ENCODE assay signal across 9 cellular contexts in the genomic region with DNA sequence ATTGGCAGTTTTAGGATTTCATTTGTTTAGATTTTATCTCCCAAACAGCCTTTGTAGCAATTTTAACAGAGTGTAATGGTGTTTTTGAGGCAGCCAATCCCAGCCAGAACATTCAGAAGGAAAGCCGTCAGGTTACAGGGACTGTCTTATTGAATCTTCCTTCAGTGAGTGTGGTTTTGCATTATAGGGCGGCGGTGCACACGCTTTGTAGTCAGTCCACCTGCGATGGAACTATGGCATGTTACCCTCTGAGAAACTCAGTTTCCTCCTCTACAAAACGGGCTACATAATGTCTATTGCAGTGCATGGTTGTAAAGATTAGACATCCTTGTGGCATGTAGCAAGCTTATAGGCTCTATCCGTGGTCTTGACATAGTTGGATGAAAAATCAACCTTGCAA. TPM values are rescaled to one million over a fixed set of nuclear protein-coding genes. Genes with fewer than 3 reads are reported as not detected.
DNase-seq lines count a peak whose midpoint lies in the region; ATAC-seq and TF ChIP-seq lines count a peak whose summit lies in the region.
"Had no signal": no experiment of that assay in that cellular context is flagged by ENCODE, and none has a peak within 500 bp of the region (broad histone marks: within the 10 kb centered on the region; RNA-seq: fewer than 3 reads in every experiment).

No MANE protein-coding gene starts in this region.

- 88% methylated on average over 7 of the region's 7 CpGs for WGBS in SK-N-SH (ENCODE audit: low lambda C conversion rate)

- H3K36me3 Mint-ChIP-seq in stimulated activated effector memory CD8-positive, alpha-beta T cell treated with anti-CD3 and anti-CD28 coated beads, Interleukin-12 subunit alpha, Interleukin-12 subunit beta, amount 100 ng/mL, for 72 hours, result peaks cover 13% of the 10 kb centered on the region

- ATAC-seq in SK-N-SH treated with all-trans-retinoic acid at 6 μM for 48 hours (no peak), GM19328 (IDR thresholded peaks at IDR 0.05; ENCODE audit: unreplicated experiment) (no peak)
- ATAC-seq in stimulated activated effector memory CD8-positive, alpha-beta T cell treated with anti-CD3 and anti-CD28 coated beads, Interleukin-12 subunit alpha, Interleukin-12 subunit beta, amount 100 ng/mL, for 72 hours, result no peak

- CTCF ChIA-PET in SK-N-SH (lab: Yijun Ruan, JAX), result interaction anchor here (0.6 to 4.2 kb wide), 6 partner anchors 9 to 461 kb away, joined by 3 to 18 read pairs (median 4); a partner anchor contains a TSS

- no peak for TF ChIP-seq EP300 in SK-N-SH (IDR thresholded peaks at IDR 0.05; ENCODE audit: borderline replicate concordance in 1 of 2, low read depth in 1 of 2, low read length in 1 of 2)

- H3F3A ChIP-seq in SK-N-SH (replicated peaks; ENCODE audit: insufficient read depth), result peaks cover 11% of the 10 kb centered on the region

- no peak for TF ChIP-seq CTCF in SK-N-SH (IDR thresholded peaks at IDR 0.05)

- H3K4me3 ChIP-seq in SK-N-SH (ENCODE audit: low read depth in 2 of 2, low read length in 1 of 2) (peak overlapping the region; percentile 87 to 94; a peak in 3 of 4 replicates), SK-N-MC (peak overlapping the region; percentile 86)

- no peaks in the 10 kb centered on the region for H4K20me1 ChIP-seq in SK-N-SH (ENCODE audit: insufficient read depth)

- POLR2A ChIA-PET in SK-N-SH (lab: Yijun Ruan, JAX), result interaction anchor here (0.5 to 1.1 kb wide), 3 partner anchors 29 to 854 kb away, joined by 3 read pairs; a partner anchor contains a TSS

- no peaks in the 10 kb centered on the region for H3K79me2 ChIP-seq in SK-N-SH (ENCODE audit: insufficient read depth)

- no peak overlapping the region for H2AFZ ChIP-seq in SK-N-SH (ENCODE audit: low read depth)

- H3K4me1 ChIP-seq in SK-N-SH (ENCODE audit: control insufficient read depth in 1 of 2, insufficient read depth in 2 of 2, low read depth in 1 of 2, low read length in 1 of 2), result peaks cover 8 to 18% of the 10 kb centered on the region in 2 experiments; a peak in 3 of 4 replicates

- peaks cover 25% of the 10 kb centered on the region for H3K4me1 Mint-ChIP-seq in stimulated activated effector memory CD8-positive, alpha-beta T cell treated with anti-CD3 and anti-CD28 coated beads, Interleukin-12 subunit alpha, Interleukin-12 subunit beta, amount 100 ng/mL, for 72 hours

- H3K4me3 Mint-ChIP-seq in stimulated activated effector memory CD8-positive, alpha-beta T cell treated with anti-CD3 and anti-CD28 coated beads, Interleukin-12 subunit alpha, Interleukin-12 subunit beta, amount 100 ng/mL, for 72 hours, result peak overlapping the region; percentile 82

- no peak for TF ChIP-seq RAD21 in SK-N-SH (IDR thresholded peaks at IDR 0.05; ENCODE audit: low read length)

- H3K27ac Mint-ChIP-seq in stimulated activated effector memory CD8-positive, alpha-beta T cell treated with anti-CD3 and anti-CD28 coated beads, Interleukin-12 subunit alpha, Interleukin-12 subunit beta, amount 100 ng/mL, for 72 hours, result no peak overlapping the region

- peaks cover 8 to 10% of the 10 kb centered on the region in 2 experiments for H3K36me3 ChIP-seq in SK-N-SH (replicated peaks in 1 of 2; ENCODE audit: control insufficient read depth in 1 of 2, insufficient read depth in 2 of 2, low read length in 1 of 2)
- no peaks in the 10 kb centered on the region for H3K36me3 ChIP-seq in SK-N-MC (ENCODE audit: insufficient read depth, low read length)

- H3K27me3 ChIP-seq in SK-N-SH (ENCODE audit: insufficient read depth), result no peaks in the 10 kb centered on the region

- H3K27ac ChIP-seq in SK-N-SH (ENCODE audit: low read depth in 2 of 2, low read length in 1 of 2) (no peak overlapping the region), SK-N-MC (no peak overlapping the region)

- H3K9me3 Mint-ChIP-seq in stimulated activated effector memory CD8-positive, alpha-beta T cell treated with anti-CD3 and anti-CD28 coated beads, Interleukin-12 subunit alpha, Interleukin-12 subunit beta, amount 100 ng/mL, for 72 hours, result no peaks in the 10 kb centered on the region

- intact Hi-C loops in posterior vena cava (cut with DNase I), result no loop called here

- no peaks in the 10 kb centered on the region for H3K9me2 ChIP-seq in SK-N-SH

- H3K9me3 ChIP-seq in SK-N-SH (no peaks in the 10 kb centered on the region), SK-N-MC (ENCODE audit: low read depth, low read length) (no peaks in the 10 kb centered on the region)

- DNase-seq in SK-N-SH (no peak), SK-N-MC (ENCODE audit: low read depth, low spot score) (no peak), glomerular visceral epithelial cell (ENCODE audit: extremely low spot score) (peak; percentile 3), posterior vena cava (ENCODE audit: low spot score) (no peak), H4 (ENCODE audit: low spot score) (no peak)
- DNase-seq in stimulated activated effector memory CD8-positive, alpha-beta T cell treated with anti-CD3 and anti-CD28 coated beads, Interleukin-12 subunit alpha, Interleukin-12 subunit beta, amount 100 ng/mL, for 72 hours (ENCODE audit: low spot score in 2 of 2), result no peak
- DNase-seq: activated gamma-delta T cell treated with Interleukin-2 at 50 U/mL for 16 hours had no signal

- H3K9ac ChIP-seq in SK-N-SH (peak overlapping the region; percentile 75; the same call in 1 of the 2 replicates), SK-N-MC (ENCODE audit: insufficient read length) (peak overlapping the region; percentile 86)

- H3K4me2 ChIP-seq in SK-N-SH, result peak overlapping the region; percentile 82

TF ChIP-seq in SK-N-SH, 30 proteins besides CTCF, POLR2A, EP300 and RAD21:
- TF ChIP-seq MXI1 (IDR thresholded peaks at IDR 0.05; ENCODE audit: low read depth, low read length) (no peak), FOXJ3 (CRISPR knock-in tag; IDR thresholded peaks at IDR 0.05) (no peak), POLR2AphosphoS5 (IDR thresholded peaks at IDR 0.05; ENCODE audit: low read depth, low read length) (no peak)

TF ChIP-seq in SK-N-SH treated with all-trans-retinoic acid at 6 μM for 48 hours, 23 proteins besides CTCF, POLR2A, EP300 and RAD21 (continues in another document):
- TF ChIP-seq, protein P1, sequence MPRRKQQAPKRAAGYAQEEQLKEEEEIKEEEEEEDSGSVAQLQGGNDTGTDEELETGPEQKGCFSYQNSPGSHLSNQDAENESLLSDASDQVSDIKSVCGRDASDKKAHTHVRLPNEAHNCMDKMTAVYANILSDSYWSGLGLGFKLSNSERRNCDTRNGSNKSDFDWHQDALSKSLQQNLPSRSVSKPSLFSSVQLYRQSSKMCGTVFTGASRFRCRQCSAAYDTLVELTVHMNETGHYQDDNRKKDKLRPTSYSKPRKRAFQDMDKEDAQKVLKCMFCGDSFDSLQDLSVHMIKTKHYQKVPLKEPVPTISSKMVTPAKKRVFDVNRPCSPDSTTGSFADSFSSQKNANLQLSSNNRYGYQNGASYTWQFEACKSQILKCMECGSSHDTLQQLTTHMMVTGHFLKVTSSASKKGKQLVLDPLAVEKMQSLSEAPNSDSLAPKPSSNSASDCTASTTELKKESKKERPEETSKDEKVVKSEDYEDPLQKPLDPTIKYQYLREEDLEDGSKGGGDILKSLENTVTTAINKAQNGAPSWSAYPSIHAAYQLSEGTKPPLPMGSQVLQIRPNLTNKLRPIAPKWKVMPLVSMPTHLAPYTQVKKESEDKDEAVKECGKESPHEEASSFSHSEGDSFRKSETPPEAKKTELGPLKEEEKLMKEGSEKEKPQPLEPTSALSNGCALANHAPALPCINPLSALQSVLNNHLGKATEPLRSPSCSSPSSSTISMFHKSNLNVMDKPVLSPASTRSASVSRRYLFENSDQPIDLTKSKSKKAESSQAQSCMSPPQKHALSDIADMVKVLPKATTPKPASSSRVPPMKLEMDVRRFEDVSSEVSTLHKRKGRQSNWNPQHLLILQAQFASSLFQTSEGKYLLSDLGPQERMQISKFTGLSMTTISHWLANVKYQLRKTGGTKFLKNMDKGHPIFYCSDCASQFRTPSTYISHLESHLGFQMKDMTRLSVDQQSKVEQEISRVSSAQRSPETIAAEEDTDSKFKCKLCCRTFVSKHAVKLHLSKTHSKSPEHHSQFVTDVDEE (CRISPR knock-in tag; IDR thresholded peaks at IDR 0.05), result no peak
- TF ChIP-seq ZFP30 (CRISPR knock-in tag; IDR thresholded peaks at IDR 0.05), result no peak
- no peak for TF ChIP-seq ZNF70 (CRISPR knock-in tag; IDR thresholded peaks at IDR 0.05)
- no peak for TF ChIP-seq ZC3H10 (CRISPR knock-in tag; IDR thresholded peaks at IDR 0.05)
- no peak for TF ChIP-seq BACH2 (CRISPR knock-in tag; IDR thresholded peaks at IDR 0.05; ENCODE audit: borderline replicate concordance)
- TF ChIP-seq, protein P2, sequence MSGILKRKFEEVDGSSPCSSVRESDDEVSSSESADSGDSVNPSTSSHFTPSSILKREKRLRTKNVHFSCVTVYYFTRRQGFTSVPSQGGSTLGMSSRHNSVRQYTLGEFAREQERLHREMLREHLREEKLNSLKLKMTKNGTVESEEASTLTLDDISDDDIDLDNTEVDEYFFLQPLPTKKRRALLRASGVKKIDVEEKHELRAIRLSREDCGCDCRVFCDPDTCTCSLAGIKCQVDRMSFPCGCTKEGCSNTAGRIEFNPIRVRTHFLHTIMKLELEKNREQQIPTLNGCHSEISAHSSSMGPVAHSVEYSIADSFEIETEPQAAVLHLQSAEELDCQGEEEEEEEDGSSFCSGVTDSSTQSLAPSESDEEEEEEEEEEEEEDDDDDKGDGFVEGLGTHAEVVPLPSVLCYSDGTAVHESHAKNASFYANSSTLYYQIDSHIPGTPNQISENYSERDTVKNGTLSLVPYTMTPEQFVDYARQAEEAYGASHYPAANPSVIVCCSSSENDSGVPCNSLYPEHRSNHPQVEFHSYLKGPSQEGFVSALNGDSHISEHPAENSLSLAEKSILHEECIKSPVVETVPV (CRISPR knock-in tag; IDR thresholded peaks at IDR 0.05), result no peak
- no peak for TF ChIP-seq OSR1 (CRISPR knock-in tag; IDR thresholded peaks at IDR 0.05)

RNA-seq across cellular contexts. Expression of a gene that starts 1.0 kb away (rescaled TPM):
- 15.2 and 18.3 TPM in 2 replicates for polyA plus RNA-seq in SK-N-SH (2012; rRNA removed)
- 17.4 and 18.9 TPM in 2 replicates for polyA plus RNA-seq in SK-N-SH (2012; cell fraction: cytosol; rRNA removed)
- 8.3 and 10.8 TPM in 2 replicates for polyA plus RNA-seq in SK-N-SH (2012; cell fraction: nucleus; rRNA removed)
- 10 to 100 TPM; 14.6 to 19.8 TPM for total RNA-seq in posterior vena cava
- 30.5 and 30.9 TPM in 2 replicates for total RNA-seq in H4 (2014; rRNA removed; shearing (Covaris generic))

RNA-seq across cellular contexts. Expression of a gene that starts 2.9 kb away (rescaled TPM):
- polyA plus RNA-seq in SK-N-SH (2012; rRNA removed), result 0.79 and 0.91 TPM in 2 replicates
- 1.0 and 1.3 TPM in 2 replicates for polyA plus RNA-seq in SK-N-SH (2012; cell fraction: cytosol; rRNA removed)
- 2.1 and 3.3 TPM in 2 replicates for polyA plus RNA-seq in SK-N-SH (2012; cell fraction: nucleus; rRNA removed)
- total RNA-seq in posterior vena cava, result 10 to 100 TPM; 16.6 to 16.9 TPM
- 13.0 and 20.6 TPM in 2 replicates for total RNA-seq in H4 (2014; rRNA removed; shearing (Covaris generic))
